1 cellular context compared by ENCODE assay signal in genomic region chr6:20409427-20409971, GRCh38.
TF ChIP-seq lines count a peak whose summit lies in the region.

No MANE protein-coding gene starts in this region.

TF ChIP-seq in K562, 482 proteins besides CTCF, POLR2A, EP300 and RAD21 (continues in another document):
- TF ChIP-seq CREM (IDR thresholded peaks at IDR 0.05; ENCODE audit: low read depth): peak; percentile 64
- no peak for TF ChIP-seq ZNF586 (CRISPR knock-in tag; conservative IDR thresholded peaks at IDR 0.05)
- no peak for TF ChIP-seq NFIX (CRISPR knock-in tag; IDR thresholded peaks at IDR 0.05; ENCODE audit: low read depth)
- no peak for TF ChIP-seq SMAD2 (IDR thresholded peaks at IDR 0.05; ENCODE audit: low read depth, low read length)
- no peak for TF ChIP-seq ZNF609 (CRISPR knock-in tag; IDR thresholded peaks at IDR 0.05; ENCODE audit: borderline replicate concordance)
- TF ChIP-seq ZNF165 (CRISPR knock-in tag; IDR thresholded peaks at IDR 0.05; ENCODE audit: borderline replicate concordance): no peak
- TF ChIP-seq ZBTB9 (CRISPR knock-in tag; IDR thresholded peaks at IDR 0.05): no peak
- TF ChIP-seq ZNF75A (CRISPR knock-in tag; IDR thresholded peaks at IDR 0.05): no peak
- TF ChIP-seq CGGBP1 (CRISPR knock-in tag; IDR thresholded peaks at IDR 0.05): no peak
- no peak for TF ChIP-seq SP1 (CRISPR knock-in tag; IDR thresholded peaks at IDR 0.05)
- TF ChIP-seq CREBBP (IDR thresholded peaks at IDR 0.05; ENCODE audit: low read depth, low read length): no peak
- TF ChIP-seq ZNF644 (tag; IDR thresholded peaks at IDR 0.05; ENCODE audit: low read depth): no peak
- TF ChIP-seq ZNF444 (CRISPR knock-in tag; IDR thresholded peaks at IDR 0.05): no peak
- TF ChIP-seq ZNF507 (tag; conservative IDR thresholded peaks at IDR 0.05): no peak
- TF ChIP-seq MBD2 (IDR thresholded peaks at IDR 0.05; ENCODE audit: borderline replicate concordance, low read depth): peak; percentile 56; the same call in 1 of the 2 replicates
- no peak for TF ChIP-seq POLR2H (tag; IDR thresholded peaks at IDR 0.05; ENCODE audit: low read depth)
- peak; percentile 90 for TF ChIP-seq KDM1A (IDR thresholded peaks at IDR 0.05)
- peak; percentile 77; the same call in 1 of the 2 replicates for TF ChIP-seq ZNF592 (IDR thresholded peaks at IDR 0.05)
- TF ChIP-seq SNAPC5 (CRISPR knock-in tag; IDR thresholded peaks at IDR 0.05): no peak
- TF ChIP-seq ZFP30 (CRISPR knock-in tag; IDR thresholded peaks at IDR 0.05; ENCODE audit: borderline replicate concordance): no peak
- TF ChIP-seq KLF16 (IDR thresholded peaks at IDR 0.05): peak; percentile 86; the same call in 1 of the 2 replicates
- no peak for TF ChIP-seq ZNF253 (CRISPR knock-in tag; conservative IDR thresholded peaks at IDR 0.05)
- TF ChIP-seq ZNF41 (CRISPR knock-in tag; conservative IDR thresholded peaks at IDR 0.05): no peak
- TF ChIP-seq TAF1 (IDR thresholded peaks at IDR 0.05; ENCODE audit: control insufficient read depth, extremely low read depth, insufficient read depth, low read length, severe bottlenecking): peak; percentile 16
- TF ChIP-seq TBP (optimal IDR thresholded peaks at IDR 0.05; ENCODE audit: low read depth, low read length): peak; percentile 35
- no peak for TF ChIP-seq POLR2G (IDR thresholded peaks at IDR 0.05; ENCODE audit: low read depth, low read length)
- no peak for TF ChIP-seq PREB (CRISPR knock-in tag; IDR thresholded peaks at IDR 0.05)
- no peak for TF ChIP-seq JUNB (CRISPR knock-in tag; conservative IDR thresholded peaks at IDR 0.05)
- TF ChIP-seq DACH1 (IDR thresholded peaks at IDR 0.05; ENCODE audit: partially characterized antibody): peak; percentile 79
- no peak for TF ChIP-seq CEBPZ (IDR thresholded peaks at IDR 0.05; ENCODE audit: borderline replicate concordance, low read depth, low read length)
- TF ChIP-seq GABPA (tag; conservative IDR thresholded peaks at IDR 0.05; ENCODE audit: low read depth): no peak
- TF ChIP-seq ETS2 (tag; IDR thresholded peaks at IDR 0.05; ENCODE audit: borderline replicate concordance, poor library complexity, severe bottlenecking): no peak
- no peak for TF ChIP-seq HMGXB4 (CRISPR knock-in tag; IDR thresholded peaks at IDR 0.05)
- TF ChIP-seq MECOM (CRISPR knock-in tag; IDR thresholded peaks at IDR 0.05): no peak
- TF ChIP-seq FOS (IDR thresholded peaks at IDR 0.05; ENCODE audit: extremely low read depth, insufficient read length): no peak
- TF ChIP-seq NFIC (IDR thresholded peaks at IDR 0.05): peak; percentile 77
- no peak for TF ChIP-seq RBM39 (optimal IDR thresholded peaks at IDR 0.05; ENCODE audit: low read depth, low read length)
- TF ChIP-seq SMAD3 (CRISPR knock-in tag; conservative IDR thresholded peaks at IDR 0.05): 0 out of 2 replicates have a peak, but pooled peaks have one; percentile 1
- peak; percentile 63 to 81; a peak in 3 of 4 replicates for TF ChIP-seq ARNT (IDR thresholded peaks at IDR 0.05)
- TF ChIP-seq FOXM1 (IDR thresholded peaks at IDR 0.05; ENCODE audit: low read depth): peak; percentile 80
- TF ChIP-seq FOXM1 (CRISPR knock-in tag; IDR thresholded peaks at IDR 0.05; ENCODE audit: low read depth): no peak
- TF ChIP-seq ZNF699 (CRISPR knock-in tag; IDR thresholded peaks at IDR 0.05; ENCODE audit: insufficient replicate concordance): no peak
- TF ChIP-seq ZNF146 (CRISPR knock-in tag; IDR thresholded peaks at IDR 0.05; ENCODE audit: unreplicated experiment): no peak
- no peak for TF ChIP-seq SMAD1 (IDR thresholded peaks at IDR 0.05; ENCODE audit: low read depth, low read length, partially characterized antibody)
- 0 out of 2 replicates have a peak, but pooled peaks have one; percentile 31 for TF ChIP-seq TCF7 (IDR thresholded peaks at IDR 0.05; ENCODE audit: borderline replicate concordance)
- no peak for TF ChIP-seq TCF7L2 (IDR thresholded peaks at IDR 0.05; ENCODE audit: low read depth, low read length)
- TF ChIP-seq TCF3 (CRISPR knock-in tag; IDR thresholded peaks at IDR 0.05): peak; percentile 93
- TF ChIP-seq HNRNPL (IDR thresholded peaks at IDR 0.05; ENCODE audit: low read depth, low read length): no peak
- no peak for TF ChIP-seq YY1 (IDR thresholded peaks at IDR 0.05; ENCODE audit: borderline replicate concordance in 1 of 3, control insufficient read depth in 1 of 3, extremely low read depth in 1 of 3, insufficient read depth in 3 of 3, insufficient read length in 1 of 3, insufficient replicate concordance in 2 of 3, low read depth in 1 of 3, low read length in 2 of 3)
